In genomic region chr2:78355967-78356366, GRCh38 we compare ENCODE assay signal across 20 cellular contexts.
DNase-seq lines count a peak whose midpoint lies in the region; ATAC-seq, FAIRE-seq and TF ChIP-seq lines count a peak whose summit lies in the region.
"Had no signal": no experiment of that assay in that cellular context is flagged by ENCODE, and none has a peak within 500 bp of the region (broad histone marks: within the 10 kb centered on the region; RNA-seq: fewer than 3 reads in every experiment).

No MANE protein-coding gene starts in this region.

- no peak for TF ChIP-seq CTCF in BE2C (IDR thresholded peaks at IDR 0.05; ENCODE audit: low read depth, low read length)

- H3K27ac ChIP-seq in SJCRH30 (no peak overlapping the region), small intestine (ENCODE audit: low read depth in 1 of 2, low read length in 1 of 2) (no peak overlapping the region)
- H3K27ac ChIP-seq: A549, GM23248 had no signal

- H3K27me3 ChIP-seq in BE2C (no peaks in the 10 kb centered on the region), HAP-1 (ENCODE audit: low read depth) (no peaks in the 10 kb centered on the region), SJCRH30 (no peaks in the 10 kb centered on the region), small intestine (ENCODE audit: control insufficient read depth in 2 of 2, insufficient read depth in 2 of 2, low read length in 2 of 2) (no peaks in the 10 kb centered on the region)

- no peak overlapping the region for H3K4me3 ChIP-seq in BE2C (ENCODE audit: low read depth, low read length)
- H3K4me3 ChIP-seq in HAP-1 = no peak overlapping the region
- no peak overlapping the region for H3K4me3 ChIP-seq in SJCRH30
- H3K4me3 ChIP-seq in small intestine (ENCODE audit: low read depth in 1 of 2, low read length in 2 of 2) = no peak overlapping the region
- H3K4me3 ChIP-seq: A549, GM23248 had no signal

- DNase-seq in BE2C = peak; percentile 8
- DNase-seq in HAP-1 (ENCODE audit: low spot score in 2 of 2) = peak; percentile 74 to 77
- DNase-seq in SJCRH30 = peak; percentile 8 to 15
- peak; percentile 24 for DNase-seq in foreskin melanocyte
- no peak for DNase-seq in small intestine
- no peak for DNase-seq in activated CD4-positive, alpha-beta T cell treated with anti-CD3 and anti-CD28 coated beads, Interleukin-2, amount 50 U/mL, for 4 hours
- DNase-seq: DMS79 treated with DMSO at 0.1 percent for 48 hours, GM23248, HCEC 1CT, Karpas-422, MV-4-11, NCI-H1105 treated with DMSO at 0.1 percent for 48 hours, NCI-H2029 treated with DMSO at 0.1 percent for 48 hours, NCI-H446 treated with DMSO at 0.1 percent for 48 hours, NCI-H526 treated with DMSO at 0.1 percent for 48 hours, OCI-M1, Right ventricle myocardium superior, T-cell had no signal

- WGBS in small intestine, 3 donors = 64 to 66% (median 65%) methylated on average over 2 of the region's 2 CpGs

- FAIRE-seq in small intestine (lab: Jason Lieb, UNC) = no peak
- FAIRE-seq: A549 had no signal

- ATAC-seq in GM21723 (IDR thresholded peaks at IDR 0.05; ENCODE audit: unreplicated experiment) = no peak
- ATAC-seq: A549, T-cell had no signal

- in situ Hi-C loops in HAP-1 (cut with MboI; ENCODE audit: low sequenced_read_pairs) = no loop called here

- H3K9me3 ChIP-seq in BE2C (no peaks in the 10 kb centered on the region), HAP-1 (no peaks in the 10 kb centered on the region), SJCRH30 (replicated peaks) (no peaks in the 10 kb centered on the region), small intestine (ENCODE audit: control insufficient read depth, low read depth) (no peaks in the 10 kb centered on the region)

- H3K36me3 ChIP-seq in BE2C = no peaks in the 10 kb centered on the region
- H3K36me3 ChIP-seq in HAP-1 (replicated peaks) = no peaks in the 10 kb centered on the region
- H3K36me3 ChIP-seq in SJCRH30 = no peaks in the 10 kb centered on the region
- no peaks in the 10 kb centered on the region for H3K36me3 ChIP-seq in small intestine (ENCODE audit: control insufficient read depth in 2 of 2, insufficient read depth in 2 of 2, low read length in 2 of 2)

- H3K4me1 ChIP-seq in BE2C (no peaks in the 10 kb centered on the region), HAP-1 (peaks cover 21% of the 10 kb centered on the region), SJCRH30 (no peaks in the 10 kb centered on the region), small intestine (ENCODE audit: control insufficient read depth in 2 of 2, insufficient read depth in 1 of 2, low read depth in 1 of 2, low read length in 1 of 2) (no peaks in the 10 kb centered on the region)
- H3K4me1 ChIP-seq: A549 had no signal

Comparison
In these comparisons a context has a peak if more than half of its experiments do, and no peak if none do; other contexts are left out.
1. DNase-seq: peak in BE2C (single experiment), HAP-1 (2 of 2), SJCRH30 (2 of 2) and foreskin melanocyte (single experiment); none in small intestine (single experiment) and activated CD4-positive, alpha-beta T cell treated with anti-CD3 and anti-CD28 coated beads, Interleukin-2, amount 50 U/mL, for 4 hours (0 of 2).